Comparison of ENCODE assay signal across 1 cellular context in the genomic region with DNA sequence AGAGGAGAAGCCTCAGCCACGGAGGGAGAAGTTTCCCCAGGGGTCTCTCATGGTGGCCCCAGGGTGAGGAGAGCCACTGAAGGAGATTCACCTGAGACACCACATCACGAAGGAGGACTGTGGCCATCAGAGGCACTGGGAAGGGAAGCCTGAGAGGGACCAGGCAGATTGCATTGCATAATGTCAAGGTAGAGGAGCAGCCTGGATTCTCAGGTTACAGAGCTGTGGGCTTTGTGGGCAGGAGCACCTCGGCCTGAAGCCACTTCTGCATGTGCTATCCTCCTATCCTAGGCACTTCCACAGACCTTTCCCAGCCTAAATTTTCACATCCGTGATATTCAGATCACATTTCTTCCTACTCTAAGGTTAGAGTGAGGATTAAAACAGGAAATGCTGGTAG.
A peak's percentile ranks its signal among the peaks of the same experiment; 100 is the strongest.
TF ChIP-seq lines count a peak whose summit lies in the region.

No MANE protein-coding gene starts in this region.

TF ChIP-seq in H1, 55 proteins besides CTCF, POLR2A, EP300 and RAD21:
- TF ChIP-seq MAFK (IDR thresholded peaks at IDR 0.05; ENCODE audit: low read depth, low read length): no peak
- peak; percentile 79 for TF ChIP-seq CEBPB (IDR thresholded peaks at IDR 0.05; ENCODE audit: low read depth, low read length)
TF ChIP-seq in H1: peak in this region for 1.
